24 cellular contexts compared by ENCODE assay signal in genomic region chr2:233691443-233692433, GRCh38. TPM values are rescaled to one million over a fixed set of nuclear protein-coding genes. Genes with fewer than 3 reads are reported as not detected.
DNase-seq lines count a peak whose midpoint lies in the region; ATAC-seq, FAIRE-seq and TF ChIP-seq lines count a peak whose summit lies in the region.
"Had no signal": no experiment of that assay in that cellular context is flagged by ENCODE, and none has a peak within 500 bp of the region (broad histone marks: within the 10 kb centered on the region; RNA-seq: fewer than 3 reads in every experiment).

No MANE protein-coding gene starts in this region.

- in situ Hi-C loops in HAP-1 (cut with MboI; ENCODE audit: low sequenced_read_pairs): loop anchor here (10.0 kb wide), 1 partner anchor 127 kb away; the partner anchor contains the start of gene USP40

- TF ChIP-seq EP300 in suprapubic skin (IDR thresholded peaks at IDR 0.05): no peak

- TF ChIP-seq CTCF in keratinocyte (optimal IDR thresholded peaks at IDR 0.05 in 1 of 3, IDR thresholded peaks at IDR 0.05 in 1 of 3, conservative IDR thresholded peaks at IDR 0.05 in 1 of 3; ENCODE audit: extremely low read depth in 1 of 3, insufficient read depth in 2 of 3, low read length in 3 of 3): no peak
- no peak for TF ChIP-seq CTCF in suprapubic skin (IDR thresholded peaks at IDR 0.05)

- peak; percentile 84 to 97 for DNase-seq in HAP-1 (ENCODE audit: low spot score in 2 of 2)
- DNase-seq in SW480 (ENCODE audit: low spot score): peak; percentile 58
- peak; percentile 99 for DNase-seq in keratinocyte (ENCODE audit: low read depth, low spot score)
- DNase-seq in suprapubic skin (ENCODE audit: low spot score in 2 of 2): peak in 1 of 2 donors; percentile 61
- DNase-seq in activated CD4-positive, CD25-positive, alpha-beta regulatory T cell (lab: John Stamatoyannopoulos, UW): no peak
- no peak for DNase-seq in amniotic stem cell (lab: John Stamatoyannopoulos, UW)
- DNase-seq: activated CD4-positive, alpha-beta T cell treated with anti-CD3 and anti-CD28 coated beads, Interleukin-2, amount 50 U/mL, for 4 hours; activated gamma-delta T cell treated with Interleukin-2 at 50 U/mL for 16 hours; CD4-positive, CD25-positive, alpha-beta regulatory T cell; central memory CD4-positive, alpha-beta T cell; DMS79; head of caudate nucleus; HFFc6; lower lobe of right lung; NCI-H2029 treated with DMSO at 0.1 percent for 48 hours; NCI-H510A treated with DMSO at 0.1 percent for 48 hours; SHP77; stimulated activated CD4-positive, alpha-beta T cell treated with anti-CD3 and anti-CD28 coated beads, Interleukin-2, amount 100 ng/mL, for 48 hours had no signal

- ATAC-seq in GM19467 (IDR thresholded peaks at IDR 0.05; ENCODE audit: unreplicated experiment): no peak
- ATAC-seq in HG02798 (IDR thresholded peaks at IDR 0.05; ENCODE audit: poor library complexity, unreplicated experiment): no peak
- ATAC-seq: K562 had no signal

- H3K9ac ChIP-seq in keratinocyte (ENCODE audit: control insufficient read depth, extremely low read depth, insufficient read depth, low read length): peak overlapping the region; percentile 88
- H3K9ac ChIP-seq: parathyroid adenoma had no signal

- no peaks in the 10 kb centered on the region for H3K36me3 ChIP-seq in HAP-1 (replicated peaks)
- H3K36me3 ChIP-seq in keratinocyte (ENCODE audit: control insufficient read depth in 2 of 2, extremely low read depth in 1 of 2, insufficient read depth in 2 of 2, low read length in 2 of 2): peaks cover 0 to 5% of the 10 kb centered on the region in 2 experiments
- H3K36me3 ChIP-seq in suprapubic skin: no peaks in the 10 kb centered on the region
- H3K36me3 ChIP-seq: lower lobe of right lung had no signal

- H3K4me2 ChIP-seq in keratinocyte (ENCODE audit: control insufficient read depth, extremely low read depth, insufficient read depth, low read depth, low read length): peak overlapping the region; percentile 97

- dilution Hi-C loops in keratinocyte (cut with MboI; ENCODE audit: extremely low pct_ligation_motif_present, low sequenced_read_pairs): no loop called here

- H3K9me1 ChIP-seq in keratinocyte (ENCODE audit: control insufficient read depth, extremely low read depth, insufficient read depth, low read length): no peaks in the 10 kb centered on the region

- H3K79me2 ChIP-seq in keratinocyte (ENCODE audit: control insufficient read depth, insufficient read depth, low read length): peaks cover 49% of the 10 kb centered on the region
- H3K79me2 ChIP-seq: parathyroid adenoma had no signal

- TF ChIP-seq POLR2A in suprapubic skin (IDR thresholded peaks at IDR 0.05): no peak

- H4K20me1 ChIP-seq in keratinocyte (ENCODE audit: control insufficient read depth, extremely low read depth, insufficient read depth, low read length): no peaks in the 10 kb centered on the region

- 67% methylated on average over 11 of the region's 11 CpGs for WGBS in suprapubic skin

- no peak overlapping the region for H2AFZ ChIP-seq in keratinocyte (ENCODE audit: control insufficient read depth, low read length)
- H2AFZ ChIP-seq: parathyroid adenoma had no signal

- H3K4me3 ChIP-seq in HAP-1: no peak overlapping the region
- peak overlapping the region; percentile 56 to 86 (median 83) for H3K4me3 ChIP-seq in keratinocyte (ENCODE audit: control insufficient read depth in 2 of 3, extremely low read depth in 1 of 3, insufficient read depth in 2 of 3, low read depth in 1 of 3, low read length in 3 of 3)
- peak overlapping the region; percentile 20 for H3K4me3 ChIP-seq in suprapubic skin
- H3K4me3 ChIP-seq: K562, lower lobe of right lung had no signal

- H3K4me1 ChIP-seq in HAP-1 (peaks cover 20% of the 10 kb centered on the region), keratinocyte (ENCODE audit: control insufficient read depth, extremely low read depth, insufficient read depth, low read length) (peaks cover 53% of the 10 kb centered on the region), suprapubic skin (peaks cover 8% of the 10 kb centered on the region)
- H3K4me1 ChIP-seq: lower lobe of right lung, parathyroid adenoma had no signal

- H3K27ac ChIP-seq in keratinocyte (ENCODE audit: control insufficient read depth, insufficient read depth, low read length): peak overlapping the region; percentile 95
- H3K27ac ChIP-seq in suprapubic skin: peak overlapping the region; percentile 59
- H3K27ac ChIP-seq: lower lobe of right lung, parathyroid adenoma had no signal

- peak; percentile 99 for FAIRE-seq in keratinocyte (lab: Jason Lieb, UNC)
- FAIRE-seq: K562 had no signal

- peaks cover 6% of the 10 kb centered on the region for H3K9me3 ChIP-seq in HAP-1
- no peaks in the 10 kb centered on the region for H3K9me3 ChIP-seq in keratinocyte (ENCODE audit: control insufficient read depth, low read depth, low read length)
- no peaks in the 10 kb centered on the region for H3K9me3 ChIP-seq in suprapubic skin
- H3K9me3 ChIP-seq: lower lobe of right lung had no signal

- H3K27me3 ChIP-seq in HAP-1 (ENCODE audit: low read depth) (no peaks in the 10 kb centered on the region), keratinocyte (ENCODE audit: control insufficient read depth, extremely low read depth, insufficient read depth, low read length) (no peaks in the 10 kb centered on the region), suprapubic skin (peaks cover 2% of the 10 kb centered on the region)

RNA-seq across cellular contexts. Expression of gene UGT1A6, which starts 1.0 kb away (rescaled TPM):
- polyA plus RNA-seq in keratinocyte: 133 to 154 TPM (median 152 TPM) in 3 replicates
- 15.8 TPM for polyA plus RNA-seq in keratinocyte (2011; ENCODE audit: low read depth)
- polyA plus RNA-seq in keratinocyte (2011; cell fraction: cytosol; rRNA removed): 176 and 179 TPM in 2 replicates
- polyA plus RNA-seq in keratinocyte (2011; cell fraction: nucleus; rRNA removed): 157 and 158 TPM in 2 replicates
- polyA plus RNA-seq in keratinocyte (2012; ENCODE audit: low replicate concordance): 42.8 and 103 TPM in 2 replicates
- polyA minus RNA-seq in keratinocyte: 57.6 to 151 TPM (median 113 TPM) in 3 replicates
- polyA minus RNA-seq in keratinocyte (2011; cell fraction: cytosol; rRNA and poly(A)+ RNA removed): 104 TPM
- 89.6 and 174 TPM in 2 replicates for polyA minus RNA-seq in keratinocyte (2011; cell fraction: nucleus; rRNA and poly(A)+ RNA removed)
- total RNA-seq in suprapubic skin: 10 to 100 TPM in 3 of 4 donors, 1 to 10 TPM in 1; 7.4 to 26.3 (median 19.5) TPM
- total RNA-seq: CD4-positive, CD25-positive, alpha-beta regulatory T cell; HFFc6; K562; myocyte; T-helper 1 cell treated with Interleukin-12 subunit alpha and Interleukin-12 subunit beta and Interleukin-4 antibody, amounts not matched to agents 30 ng/mL and 1 ng/mL, for 36 hours had no signal
- polyA plus RNA-seq: CD4-positive, CD25-positive, alpha-beta regulatory T cell; K562 had no signal

RNA-seq across cellular contexts. Expression of gene UGT1A7, which starts 10.0 kb away (rescaled TPM):
- polyA plus RNA-seq in keratinocyte: 0.19 to 1.2 TPM (median 0.87 TPM) in 3 replicates
- polyA plus RNA-seq in keratinocyte (2011; ENCODE audit: low read depth): 3.0 TPM
- 0.33 TPM in 1 of 2 replicates, not detected in the other for polyA plus RNA-seq in keratinocyte (2011; cell fraction: cytosol; rRNA removed)
- polyA plus RNA-seq in keratinocyte (2011; cell fraction: nucleus; rRNA removed): 2.2 and 3.0 TPM in 2 replicates
- 0.18 and 2.9 TPM in 2 replicates for polyA plus RNA-seq in keratinocyte (2012; ENCODE audit: low replicate concordance)
- 0.95 to 7.2 TPM (median 2.1 TPM) in 3 replicates for polyA minus RNA-seq in keratinocyte
- 3.3 TPM for polyA minus RNA-seq in keratinocyte (2011; cell fraction: cytosol; rRNA and poly(A)+ RNA removed)
- polyA minus RNA-seq in keratinocyte (2011; cell fraction: nucleus; rRNA and poly(A)+ RNA removed): 5.8 and 13.6 TPM in 2 replicates
- total RNA-seq in suprapubic skin: 1 to 10 TPM; 1.3 to 8.0 (median 2.2) TPM
- total RNA-seq: CD4-positive, CD25-positive, alpha-beta regulatory T cell; HFFc6; K562; lower lobe of right lung; myocyte; T-helper 1 cell treated with Interleukin-12 subunit alpha and Interleukin-12 subunit beta and Interleukin-4 antibody, amounts not matched to agents 30 ng/mL and 1 ng/mL, for 36 hours had no signal
- polyA plus RNA-seq: CD4-positive, CD25-positive, alpha-beta regulatory T cell; K562 had no signal

RNA-seq across cellular contexts. Expression of gene UGT1A9, which starts 20.0 kb away (rescaled TPM):
- not detected in 3 replicates for polyA plus RNA-seq in keratinocyte
- not detected for polyA plus RNA-seq in keratinocyte (2011; ENCODE audit: low read depth)
- polyA plus RNA-seq in keratinocyte (2011; cell fraction: cytosol; rRNA removed): not detected in 2 replicates
- 0.05 and 0.11 TPM in 2 replicates for polyA plus RNA-seq in keratinocyte (2011; cell fraction: nucleus; rRNA removed)
- polyA plus RNA-seq in keratinocyte (2012; ENCODE audit: low replicate concordance): not detected in 2 replicates
- not detected in 3 replicates for polyA minus RNA-seq in keratinocyte
- polyA minus RNA-seq in keratinocyte (2011; cell fraction: cytosol; rRNA and poly(A)+ RNA removed): not detected
- polyA minus RNA-seq in keratinocyte (2011; cell fraction: nucleus; rRNA and poly(A)+ RNA removed): not detected in 2 replicates
- not detected for total RNA-seq in suprapubic skin
- total RNA-seq: CD4-positive, CD25-positive, alpha-beta regulatory T cell; HFFc6; lower lobe of right lung; myocyte; T-helper 1 cell treated with Interleukin-12 subunit alpha and Interleukin-12 subunit beta and Interleukin-4 antibody, amounts not matched to agents 30 ng/mL and 1 ng/mL, for 36 hours had no signal
- polyA plus RNA-seq: CD4-positive, CD25-positive, alpha-beta regulatory T cell; K562 had no signal

RNA-seq across cellular contexts. Expression of gene UGT1A5, which starts 21.0 kb away (rescaled TPM):
- polyA plus RNA-seq in keratinocyte: 0.51 to 2.2 TPM (median 1.3 TPM) in 3 replicates
- polyA plus RNA-seq in keratinocyte (2011; ENCODE audit: low read depth): 0.37 TPM
- 0.27 and 0.45 TPM in 2 replicates for polyA plus RNA-seq in keratinocyte (2011; cell fraction: cytosol; rRNA removed)
- 4.4 and 5.9 TPM in 2 replicates for polyA plus RNA-seq in keratinocyte (2011; cell fraction: nucleus; rRNA removed)
- 0.90 TPM in 1 of 2 replicates, not detected in the other for polyA plus RNA-seq in keratinocyte (2012; ENCODE audit: low replicate concordance)
- polyA minus RNA-seq in keratinocyte: 4.3 to 23.3 TPM (median 17.6 TPM) in 3 replicates
- polyA minus RNA-seq in keratinocyte (2011; cell fraction: cytosol; rRNA and poly(A)+ RNA removed): not detected
- polyA minus RNA-seq in keratinocyte (2011; cell fraction: nucleus; rRNA and poly(A)+ RNA removed): 18.0 and 46.2 TPM in 2 replicates
- 1 to 10 TPM in 2 of 4 donors, under 1 TPM in 2; 0.56 to 3.2 (median 1.2) TPM for total RNA-seq in suprapubic skin
- total RNA-seq: CD4-positive, CD25-positive, alpha-beta regulatory T cell; HFFc6; K562; myocyte; T-helper 1 cell treated with Interleukin-12 subunit alpha and Interleukin-12 subunit beta and Interleukin-4 antibody, amounts not matched to agents 30 ng/mL and 1 ng/mL, for 36 hours had no signal
- polyA plus RNA-seq: CD4-positive, CD25-positive, alpha-beta regulatory T cell; K562 had no signal

RNA-seq across cellular contexts. Expression of gene UGT1A4, which starts 26.8 kb away (rescaled TPM):
- 0.77 to 2.4 TPM (median 2.0 TPM) in 3 replicates for polyA plus RNA-seq in keratinocyte
- 0.56 TPM for polyA plus RNA-seq in keratinocyte (2011; ENCODE audit: low read depth)
- polyA plus RNA-seq in keratinocyte (2011; cell fraction: cytosol; rRNA removed): 0.57 and 1.1 TPM in 2 replicates
- polyA plus RNA-seq in keratinocyte (2011; cell fraction: nucleus; rRNA removed): 7.2 and 7.3 TPM in 2 replicates
- polyA plus RNA-seq in keratinocyte (2012; ENCODE audit: low replicate concordance): 0.26 and 0.90 TPM in 2 replicates
- polyA minus RNA-seq in keratinocyte: 3.4 to 16.7 TPM (median 16.0 TPM) in 3 replicates
- polyA minus RNA-seq in keratinocyte (2011; cell fraction: cytosol; rRNA and poly(A)+ RNA removed): 2.3 TPM
- 16.5 and 41.5 TPM in 2 replicates for polyA minus RNA-seq in keratinocyte (2011; cell fraction: nucleus; rRNA and poly(A)+ RNA removed)
- total RNA-seq in suprapubic skin: 1 to 10 TPM in 3 of 4 donors, not detected in 1; 1.8 to 2.6 (median 2.3) TPM
- total RNA-seq: CD4-positive, CD25-positive, alpha-beta regulatory T cell; HFFc6; K562; lower lobe of right lung; myocyte; T-helper 1 cell treated with Interleukin-12 subunit alpha and Interleukin-12 subunit beta and Interleukin-4 antibody, amounts not matched to agents 30 ng/mL and 1 ng/mL, for 36 hours had no signal
- polyA plus RNA-seq: CD4-positive, CD25-positive, alpha-beta regulatory T cell; K562 had no signal

Comparison
In these comparisons a context has a peak if more than half of its experiments do, and no peak if none do; other contexts are left out.
1. DNase-seq: peak in HAP-1 (2 of 2), SW480 (single experiment) and keratinocyte (single experiment); none in activated CD4-positive, CD25-positive, alpha-beta regulatory T cell (0 of 4) and amniotic stem cell (single experiment).